Comparison of ENCODE assay signal across 22 cellular contexts in the genomic region with DNA sequence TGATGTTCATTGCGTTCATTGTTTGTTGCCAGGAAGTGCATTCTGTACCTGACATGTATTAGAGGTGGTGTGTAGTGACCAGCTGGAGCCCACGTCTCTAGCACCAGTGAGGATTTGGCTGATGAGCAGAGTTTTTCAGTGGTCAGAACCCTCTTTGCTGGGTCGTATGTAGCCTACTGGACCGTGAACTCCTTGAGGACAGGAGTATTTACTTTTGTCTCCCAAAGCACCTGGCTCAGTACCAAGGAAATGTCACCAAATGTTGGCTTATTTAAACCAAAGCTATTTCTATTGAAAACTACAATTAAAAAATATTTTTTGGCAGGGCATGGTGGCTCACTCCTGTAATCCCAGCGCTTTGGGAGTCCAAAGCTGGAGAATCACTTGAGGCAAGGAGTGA.
DNase-seq lines count a peak whose midpoint lies in the region; ATAC-seq and TF ChIP-seq lines count a peak whose summit lies in the region.
"Had no signal": no experiment of that assay in that cellular context is flagged by ENCODE, and none has a peak within 500 bp of the region (broad histone marks: within the 10 kb centered on the region; RNA-seq: fewer than 3 reads in every experiment).

No MANE protein-coding gene starts in this region.

- peaks cover 11 to 15% of the 10 kb centered on the region in 2 donors for H3K4me1 Mint-ChIP-seq in natural killer cell

- DNase-seq in DMS79 treated with DMSO at 0.1 percent for 48 hours (lab: John Stamatoyannopoulos, UW) (peak; percentile 33), NCI-H2029 treated with DMSO at 0.1 percent for 48 hours (lab: John Stamatoyannopoulos, UW) (peak; percentile 82), thyroid gland (peak; percentile 52 to 59), natural killer cell (no peak), caudate nucleus (lab: John Stamatoyannopoulos, UW) (no peak)
- DNase-seq: Caco-2; CD4-positive, alpha-beta T cell; DMS 273 treated with DMSO at 0.1 percent for 48 hours; GDM1; H7; MG63; NCI-H1048; NCI-H1436 treated with DMSO at 0.1 percent for 48 hours; NCI-H1930; NCI-H510A; NK-92 treated with Interleukin-12 subunit alpha and Interleukin-12 subunit beta, amount 100 ng/mL, for 24 hours; Peyer's patch; SJCRH30; T-cell had no signal

- H3K4me2 ChIP-seq in OCI-LY1 (ENCODE audit: low read length): peak overlapping the region; percentile 56

- no peak overlapping the region for H3K4me3 Mint-ChIP-seq in natural killer cell
- H3K4me3 Mint-ChIP-seq: CD4-positive, alpha-beta T cell; T-cell; T-helper 2 cell treated with Interferon-gamma antibody and Interleukin-4, amounts not matched to agents 5 μg/mL and 100 μg/mL, for 36 hours had no signal

- peaks cover 96% of the 10 kb centered on the region for H3K4me1 ChIP-seq in OCI-LY1 (ENCODE audit: insufficient read depth, low read length, severe bottlenecking)
- H3K4me1 ChIP-seq in thyroid gland: peaks cover 42 to 64% of the 10 kb centered on the region in 2 donors
- H3K4me1 ChIP-seq: Caco-2, SJCRH30 had no signal

- H3K79me2 ChIP-seq in OCI-LY1 (ENCODE audit: insufficient read depth, low read length): peaks cover 19% of the 10 kb centered on the region

- H3K9ac ChIP-seq in OCI-LY1 (ENCODE audit: low read length): peak overlapping the region; percentile 71

- TF ChIP-seq CTCF in OCI-LY1 (IDR thresholded peaks at IDR 0.05; ENCODE audit: low read length) (no peak), thyroid gland (IDR thresholded peaks at IDR 0.05) (no peak), natural killer cell (IDR thresholded peaks at IDR 0.05) (no peak)

- H3K27ac ChIP-seq in OCI-LY1 (ENCODE audit: low read depth, low read length, poor library complexity, severe bottlenecking) (peak overlapping the region; percentile 99), thyroid gland (peak overlapping the region; percentile 42 to 68 (median 61)), caudate nucleus (ENCODE audit: low read depth, low read length) (no peak overlapping the region)
- H3K27ac ChIP-seq: Peyer's patch, SJCRH30 had no signal

- peaks cover 5% of the 10 kb centered on the region; the same call in 1 of the 2 replicates for H3F3A ChIP-seq in OCI-LY1 (ENCODE audit: insufficient read depth, low read length)

- H3K4me3 ChIP-seq in OCI-LY1 (ENCODE audit: low read depth, low read length, poor library complexity, severe bottlenecking): peak overlapping the region; percentile 0
- H3K4me3 ChIP-seq in thyroid gland (replicated peaks in 1 of 3): no peak overlapping the region
- H3K4me3 ChIP-seq: MG63, Peyer's patch, SJCRH30 had no signal

- H3K27me3 Mint-ChIP-seq in natural killer cell (ENCODE audit: low read depth in 2 of 2): no peaks in the 10 kb centered on the region
- H3K27me3 Mint-ChIP-seq: CD4-positive, alpha-beta T cell; T-cell had no signal

- no peaks in the 10 kb centered on the region for H3K36me3 Mint-ChIP-seq in natural killer cell

- peaks cover 3% of the 10 kb centered on the region; the same call in 1 of the 2 replicates for H3K9me3 ChIP-seq in OCI-LY1 (ENCODE audit: low read length)
- H3K9me3 ChIP-seq in thyroid gland: no peaks in the 10 kb centered on the region
- H3K9me3 ChIP-seq: Caco-2, MG63, Peyer's patch, SJCRH30 had no signal

- H2AFZ ChIP-seq in OCI-LY1 (ENCODE audit: low read length): no peak overlapping the region

- no peak for ATAC-seq in natural killer cell
- ATAC-seq in GM19397 (IDR thresholded peaks at IDR 0.05; ENCODE audit: unreplicated experiment): no peak
- ATAC-seq: T-cell had no signal

- intact Hi-C loops in thyroid gland (cut with DNase I) (no loop called here), natural killer cell (cut with micrococcal nuclease) (no loop called here)

- H3K27me3 ChIP-seq in OCI-LY1 (ENCODE audit: insufficient read depth, low read length) (no peaks in the 10 kb centered on the region), thyroid gland (no peaks in the 10 kb centered on the region)
- H3K27me3 ChIP-seq: MG63, Peyer's patch, SJCRH30 had no signal

- H3K9me3 Mint-ChIP-seq in natural killer cell: no peaks in the 10 kb centered on the region
- H3K9me3 Mint-ChIP-seq: CD4-positive, alpha-beta T cell; T-cell; T-helper 2 cell treated with Interferon-gamma antibody and Interleukin-4, amounts not matched to agents 5 μg/mL and 100 μg/mL, for 36 hours had no signal

- 22 to 30% methylated on average over 5 of the region's 5 CpGs for WGBS in thyroid gland, 2 donors

- no peaks in the 10 kb centered on the region for H3K9me2 ChIP-seq in OCI-LY1 (ENCODE audit: low read depth, low read length)

- H3K36me3 ChIP-seq in OCI-LY1 (ENCODE audit: insufficient read depth, low read length) (peaks cover 19% of the 10 kb centered on the region), thyroid gland (no peaks in the 10 kb centered on the region)
- H3K36me3 ChIP-seq: MG63, Peyer's patch, SJCRH30 had no signal

- TF ChIP-seq POLR2A in thyroid gland (IDR thresholded peaks at IDR 0.05): no peak

- H4K20me1 ChIP-seq in OCI-LY1 (ENCODE audit: insufficient read depth, low read length): no peaks in the 10 kb centered on the region

- no peak overlapping the region for H3K27ac Mint-ChIP-seq in natural killer cell
- H3K27ac Mint-ChIP-seq: CD4-positive, alpha-beta T cell; T-cell; T-helper 2 cell treated with Interferon-gamma antibody and Interleukin-4, amounts not matched to agents 5 μg/mL and 100 μg/mL, for 36 hours had no signal

Comparison
In these comparisons a context has a peak if more than half of its experiments do, and no peak if none do; other contexts are left out.
1. DNase-seq: peak in DMS79 treated with DMSO at 0.1 percent for 48 hours (single experiment), NCI-H2029 treated with DMSO at 0.1 percent for 48 hours (single experiment) and thyroid gland (2 of 2); none in natural killer cell (single experiment) and caudate nucleus (0 of 61).